In genomic region chr14:91509083-91509877, GRCh38 we compare ENCODE assay signal across 1 cellular context.
TF ChIP-seq lines count a peak whose summit lies in the region.

No MANE protein-coding gene starts in this region.

TF ChIP-seq in HepG2, 621 proteins besides CTCF, POLR2A, EP300 and RAD21 (continued from another document and continues in another):
- TF ChIP-seq, protein P1, sequence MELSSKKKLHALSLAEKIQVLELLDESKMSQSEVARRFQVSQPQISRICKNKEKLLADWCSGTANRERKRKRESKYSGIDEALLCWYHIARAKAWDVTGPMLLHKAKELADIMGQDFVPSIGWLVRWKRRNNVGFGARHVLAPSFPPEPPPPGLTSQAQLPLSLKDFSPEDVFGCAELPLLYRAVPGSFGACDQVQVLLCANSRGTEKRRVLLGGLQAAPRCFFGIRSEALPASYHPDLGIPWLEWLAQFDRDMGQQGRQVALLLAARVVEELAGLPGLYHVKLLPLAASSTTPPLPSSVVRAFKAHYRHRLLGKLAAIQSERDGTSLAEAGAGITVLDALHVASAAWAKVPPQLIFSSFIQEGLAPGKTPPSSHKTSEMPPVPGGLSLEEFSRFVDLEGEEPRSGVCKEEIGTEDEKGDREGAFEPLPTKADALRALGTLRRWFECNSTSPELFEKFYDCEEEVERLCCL (CRISPR knock-in tag; IDR thresholded peaks at IDR 0.05; ENCODE audit: borderline replicate concordance), result no peak
- TF ChIP-seq BRCA1 (CRISPR knock-in tag; IDR thresholded peaks at IDR 0.05) (no peak), TOPORS (CRISPR knock-in tag; IDR thresholded peaks at IDR 0.05) (no peak), PAWR (CRISPR knock-in tag; IDR thresholded peaks at IDR 0.05; ENCODE audit: borderline replicate concordance) (0 out of 2 replicates have a peak, but pooled peaks have one; percentile 36), ZNF567 (CRISPR knock-in tag; IDR thresholded peaks at IDR 0.05; ENCODE audit: borderline replicate concordance) (no peak), HNF4G (IDR thresholded peaks at IDR 0.05; ENCODE audit: borderline replicate concordance, low read depth, low read length) (no peak), HNF4G (CRISPR knock-in tag; IDR thresholded peaks at IDR 0.05; ENCODE audit: borderline replicate concordance, low read depth) (peak; percentile 54; the same call in 1 of the 2 replicates), NKX3-1 (CRISPR knock-in tag; IDR thresholded peaks at IDR 0.05) (0 out of 2 replicates have a peak, but pooled peaks have one; percentile 50), PAF1 (CRISPR knock-in tag; IDR thresholded peaks at IDR 0.05) (peak; percentile 93), ARID4A (CRISPR knock-in tag; IDR thresholded peaks at IDR 0.05; ENCODE audit: borderline replicate concordance) (no peak; the same call in 1 of the 2 replicates), FIP1L1 (IDR thresholded peaks at IDR 0.05; ENCODE audit: borderline replicate concordance, insufficient read depth, low read depth, low read length) (no peak), ZNF775 (CRISPR knock-in tag; IDR thresholded peaks at IDR 0.05; ENCODE audit: borderline replicate concordance) (no peak), ZNF205 (CRISPR knock-in tag; IDR thresholded peaks at IDR 0.05) (peak; percentile 42; the same call in 1 of the 2 replicates), NR2F1 (CRISPR knock-in tag; IDR thresholded peaks at IDR 0.05) (no peak; a peak in 1 of 4 replicates), CBX2 (IDR thresholded peaks at IDR 0.05; ENCODE audit: low read depth, low read length) (no peak), CBX2 (CRISPR knock-in tag; IDR thresholded peaks at IDR 0.05; ENCODE audit: low read depth) (no peak), ZNF296 (CRISPR knock-in tag; conservative IDR thresholded peaks at IDR 0.05) (no peak), ZSCAN21 (CRISPR knock-in tag; IDR thresholded peaks at IDR 0.05; ENCODE audit: borderline replicate concordance) (no peak), ZBTB42 (CRISPR knock-in tag; IDR thresholded peaks at IDR 0.05) (no peak), NCOA2 (CRISPR knock-in tag; IDR thresholded peaks at IDR 0.05) (no peak), RXRB (CRISPR knock-in tag; IDR thresholded peaks at IDR 0.05; ENCODE audit: borderline replicate concordance) (peak; percentile 39), ZNF614 (CRISPR knock-in tag; IDR thresholded peaks at IDR 0.05; ENCODE audit: borderline replicate concordance) (0 out of 2 replicates have a peak, but pooled peaks have one; percentile 21), ZNF768 (CRISPR knock-in tag; IDR thresholded peaks at IDR 0.05) (0 out of 2 replicates have a peak, but pooled peaks have one; percentile 12), ATRX (CRISPR knock-in tag; IDR thresholded peaks at IDR 0.05; ENCODE audit: borderline replicate concordance) (no peak), CREB1 (IDR thresholded peaks at IDR 0.05) (no peak), CREB1 (CRISPR knock-in tag; IDR thresholded peaks at IDR 0.05) (peak; percentile 39; the same call in 1 of the 2 replicates), PHF20 (CRISPR knock-in tag; IDR thresholded peaks at IDR 0.05) (no peak), ARNTL (CRISPR knock-in tag; IDR thresholded peaks at IDR 0.05) (no peak), ZNF790 (CRISPR knock-in tag; IDR thresholded peaks at IDR 0.05; ENCODE audit: borderline replicate concordance) (no peak; the same call in 1 of the 2 replicates), RNF2 (conservative IDR thresholded peaks at IDR 0.05; ENCODE audit: low read depth) (no peak), DPF2 (CRISPR knock-in tag; IDR thresholded peaks at IDR 0.05; ENCODE audit: borderline replicate concordance, low read depth) (no peak), HOXA5 (CRISPR knock-in tag; IDR thresholded peaks at IDR 0.05) (peak; percentile 73; the same call in 1 of the 2 replicates), MYC (CRISPR knock-in tag; IDR thresholded peaks at IDR 0.05; ENCODE audit: borderline replicate concordance) (peak; percentile 35; the same call in 1 of the 2 replicates), POLR2AphosphoS2 (IDR thresholded peaks at IDR 0.05; ENCODE audit: low read depth, low read length) (peak; percentile 83), DRAP1 (CRISPR knock-in tag; IDR thresholded peaks at IDR 0.05) (peak; percentile 63), ZNF766 (CRISPR knock-in tag; IDR thresholded peaks at IDR 0.05; ENCODE audit: borderline replicate concordance) (no peak), ARID3A (IDR thresholded peaks at IDR 0.05; ENCODE audit: low read depth, low read length) (0 out of 2 replicates have a peak, but pooled peaks have one; percentile 32), ZBTB26 (CRISPR knock-in tag; IDR thresholded peaks at IDR 0.05; ENCODE audit: borderline replicate concordance) (no peak), CEBPG (CRISPR knock-in tag; IDR thresholded peaks at IDR 0.05) (no peak), NFE2L1 (CRISPR knock-in tag; IDR thresholded peaks at IDR 0.05; ENCODE audit: borderline replicate concordance) (0 out of 2 replicates have a peak, but pooled peaks have one; percentile 34), ZNF282 (IDR thresholded peaks at IDR 0.05; ENCODE audit: partially characterized antibody) (no peak), MIXL1 (CRISPR knock-in tag; IDR thresholded peaks at IDR 0.05) (peak; percentile 82), TRIM22 (IDR thresholded peaks at IDR 0.05) (no peak)
- TF ChIP-seq, protein P2, sequence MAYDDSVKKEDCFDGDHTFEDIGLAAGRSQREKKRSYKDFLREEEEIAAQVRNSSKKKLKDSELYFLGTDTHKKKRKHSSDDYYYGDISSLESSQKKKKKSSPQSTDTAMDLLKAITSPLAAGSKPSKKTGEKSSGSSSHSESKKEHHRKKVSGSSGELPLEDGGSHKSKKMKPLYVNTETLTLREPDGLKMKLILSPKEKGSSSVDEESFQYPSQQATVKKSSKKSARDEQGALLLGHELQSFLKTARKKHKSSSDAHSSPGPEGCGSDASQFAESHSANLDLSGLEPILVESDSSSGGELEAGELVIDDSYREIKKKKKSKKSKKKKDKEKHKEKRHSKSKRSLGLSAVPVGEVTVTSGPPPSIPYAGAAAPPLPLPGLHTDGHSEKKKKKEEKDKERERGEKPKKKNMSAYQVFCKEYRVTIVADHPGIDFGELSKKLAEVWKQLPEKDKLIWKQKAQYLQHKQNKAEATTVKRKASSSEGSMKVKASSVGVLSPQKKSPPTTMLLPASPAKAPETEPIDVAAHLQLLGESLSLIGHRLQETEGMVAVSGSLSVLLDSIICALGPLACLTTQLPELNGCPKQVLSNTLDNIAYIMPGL (CRISPR knock-in tag; IDR thresholded peaks at IDR 0.05; ENCODE audit: borderline replicate concordance in 1 of 2, low read depth in 1 of 2), result peak in 1 of 2 experiments; percentile 86; a peak in 1 of 4 replicates
- TF ChIP-seq, protein P3, sequence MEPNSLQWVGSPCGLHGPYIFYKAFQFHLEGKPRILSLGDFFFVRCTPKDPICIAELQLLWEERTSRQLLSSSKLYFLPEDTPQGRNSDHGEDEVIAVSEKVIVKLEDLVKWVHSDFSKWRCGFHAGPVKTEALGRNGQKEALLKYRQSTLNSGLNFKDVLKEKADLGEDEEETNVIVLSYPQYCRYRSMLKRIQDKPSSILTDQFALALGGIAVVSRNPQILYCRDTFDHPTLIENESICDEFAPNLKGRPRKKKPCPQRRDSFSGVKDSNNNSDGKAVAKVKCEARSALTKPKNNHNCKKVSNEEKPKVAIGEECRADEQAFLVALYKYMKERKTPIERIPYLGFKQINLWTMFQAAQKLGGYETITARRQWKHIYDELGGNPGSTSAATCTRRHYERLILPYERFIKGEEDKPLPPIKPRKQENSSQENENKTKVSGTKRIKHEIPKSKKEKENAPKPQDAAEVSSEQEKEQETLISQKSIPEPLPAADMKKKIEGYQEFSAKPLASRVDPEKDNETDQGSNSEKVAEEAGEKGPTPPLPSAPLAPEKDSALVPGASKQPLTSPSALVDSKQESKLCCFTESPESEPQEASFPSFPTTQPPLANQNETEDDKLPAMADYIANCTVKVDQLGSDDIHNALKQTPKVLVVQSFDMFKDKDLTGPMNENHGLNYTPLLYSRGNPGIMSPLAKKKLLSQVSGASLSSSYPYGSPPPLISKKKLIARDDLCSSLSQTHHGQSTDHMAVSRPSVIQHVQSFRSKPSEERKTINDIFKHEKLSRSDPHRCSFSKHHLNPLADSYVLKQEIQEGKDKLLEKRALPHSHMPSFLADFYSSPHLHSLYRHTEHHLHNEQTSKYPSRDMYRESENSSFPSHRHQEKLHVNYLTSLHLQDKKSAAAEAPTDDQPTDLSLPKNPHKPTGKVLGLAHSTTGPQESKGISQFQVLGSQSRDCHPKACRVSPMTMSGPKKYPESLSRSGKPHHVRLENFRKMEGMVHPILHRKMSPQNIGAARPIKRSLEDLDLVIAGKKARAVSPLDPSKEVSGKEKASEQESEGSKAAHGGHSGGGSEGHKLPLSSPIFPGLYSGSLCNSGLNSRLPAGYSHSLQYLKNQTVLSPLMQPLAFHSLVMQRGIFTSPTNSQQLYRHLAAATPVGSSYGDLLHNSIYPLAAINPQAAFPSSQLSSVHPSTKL (CRISPR knock-in tag; IDR thresholded peaks at IDR 0.05), result 0 out of 2 replicates have a peak, but pooled peaks have one; percentile 27
- TF ChIP-seq, protein P4, sequence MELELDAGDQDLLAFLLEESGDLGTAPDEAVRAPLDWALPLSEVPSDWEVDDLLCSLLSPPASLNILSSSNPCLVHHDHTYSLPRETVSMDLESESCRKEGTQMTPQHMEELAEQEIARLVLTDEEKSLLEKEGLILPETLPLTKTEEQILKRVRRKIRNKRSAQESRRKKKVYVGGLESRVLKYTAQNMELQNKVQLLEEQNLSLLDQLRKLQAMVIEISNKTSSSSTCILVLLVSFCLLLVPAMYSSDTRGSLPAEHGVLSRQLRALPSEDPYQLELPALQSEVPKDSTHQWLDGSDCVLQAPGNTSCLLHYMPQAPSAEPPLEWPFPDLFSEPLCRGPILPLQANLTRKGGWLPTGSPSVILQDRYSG (CRISPR knock-in tag; IDR thresholded peaks at IDR 0.05), result no peak
- TF ChIP-seq, protein P5, sequence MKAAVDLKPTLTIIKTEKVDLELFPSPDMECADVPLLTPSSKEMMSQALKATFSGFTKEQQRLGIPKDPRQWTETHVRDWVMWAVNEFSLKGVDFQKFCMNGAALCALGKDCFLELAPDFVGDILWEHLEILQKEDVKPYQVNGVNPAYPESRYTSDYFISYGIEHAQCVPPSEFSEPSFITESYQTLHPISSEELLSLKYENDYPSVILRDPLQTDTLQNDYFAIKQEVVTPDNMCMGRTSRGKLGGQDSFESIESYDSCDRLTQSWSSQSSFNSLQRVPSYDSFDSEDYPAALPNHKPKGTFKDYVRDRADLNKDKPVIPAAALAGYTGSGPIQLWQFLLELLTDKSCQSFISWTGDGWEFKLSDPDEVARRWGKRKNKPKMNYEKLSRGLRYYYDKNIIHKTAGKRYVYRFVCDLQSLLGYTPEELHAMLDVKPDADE (CRISPR knock-in tag; IDR thresholded peaks at IDR 0.05), result no peak; the same call in 1 of the 2 replicates
